In genomic region chr6:40537446-40537845, GRCh38 we compare ENCODE assay signal across 28 cellular contexts. TPM values are rescaled to one million over a fixed set of nuclear protein-coding genes. Genes with fewer than 3 reads are reported as not detected.
DNase-seq lines count a peak whose midpoint lies in the region; ATAC-seq, FAIRE-seq and TF ChIP-seq lines count a peak whose summit lies in the region.
"Had no signal": no experiment of that assay in that cellular context is flagged by ENCODE, and none has a peak within 500 bp of the region (broad histone marks: within the 10 kb centered on the region; RNA-seq: fewer than 3 reads in every experiment).

No MANE protein-coding gene starts in this region.

- H4K91ac ChIP-seq in H1 (replicated peaks; ENCODE audit: insufficient read length, low read length) = no peak overlapping the region

- H3K27ac Mint-ChIP-seq in natural killer cell treated with Interleukin-12 subunit alpha and Interleukin-12 subunit beta and Interleukin-15 and Interleukin-18, amount 100 ng/mL, for 72 hours = no peak overlapping the region
- H3K27ac Mint-ChIP-seq in natural killer cell (no peak overlapping the region), neural progenitor cell (no peak overlapping the region)
- H3K27ac Mint-ChIP-seq: CD14-positive monocyte; CD4-positive, alpha-beta T cell; CD8-positive, alpha-beta memory T cell; GM23338; HFFc6 had no signal

- H3K79me2 ChIP-seq in H1 (ENCODE audit: control insufficient read depth in 1 of 2, insufficient read depth in 2 of 2, low read length in 2 of 2) = no peaks in the 10 kb centered on the region
- no peaks in the 10 kb centered on the region for H3K79me2 ChIP-seq in neural progenitor cell (ENCODE audit: low read depth)

- H3K79me1 ChIP-seq in H1 (ENCODE audit: low read depth, low read length) = no peaks in the 10 kb centered on the region

- no peak overlapping the region for H3K4me3 ChIP-seq in H1 (ENCODE audit: extremely low read depth in 1 of 4, insufficient read depth in 2 of 4, low read depth in 3 of 4, low read length in 4 of 4)
- no peak overlapping the region for H3K4me3 ChIP-seq in neural progenitor cell
- no peak overlapping the region for H3K4me3 ChIP-seq in spleen
- H3K4me3 ChIP-seq: A549; BLaER1 treated with 17β-estradiol and CSF1 and Interleukin-3, amounts not matched to agents 10 nM and 100 nM; GM23338; HAP-1 had no signal

- H4K20me1 ChIP-seq in H1 (replicated peaks in 1 of 2; ENCODE audit: control insufficient read depth in 1 of 2, insufficient read depth in 2 of 2, low read length in 2 of 2) (no peaks in the 10 kb centered on the region), neural progenitor cell (ENCODE audit: low read depth) (no peaks in the 10 kb centered on the region)

- peaks cover 3 to 12% of the 10 kb centered on the region in 2 donors for H3K4me1 Mint-ChIP-seq in natural killer cell treated with Interleukin-12 subunit alpha and Interleukin-12 subunit beta and Interleukin-15 and Interleukin-18, amount 100 ng/mL, for 72 hours (ENCODE audit: low read depth in 2 of 2)
- H3K4me1 Mint-ChIP-seq in natural killer cell = peaks cover 4 to 24% of the 10 kb centered on the region in 2 donors
- peaks cover 8% of the 10 kb centered on the region for H3K4me1 Mint-ChIP-seq in neural progenitor cell
- H3K4me1 Mint-ChIP-seq: CD14-positive monocyte; CD8-positive, alpha-beta memory T cell had no signal

- H2AK5ac ChIP-seq in H1 (ENCODE audit: low read depth, low read length) = no peak overlapping the region

- H2BK15ac ChIP-seq in H1 (ENCODE audit: low read length) = 0 out of 2 replicates have a peak overlapping the region, but pooled peaks have one; percentile 95

- peak overlapping the region; percentile 6; the same call in 1 of the 2 replicates for H2BK12ac ChIP-seq in H1 (ENCODE audit: low read depth, low read length)

- no peaks in the 10 kb centered on the region for H3K27me3 ChIP-seq in H1 (replicated peaks in 1 of 4; ENCODE audit: control insufficient read depth in 3 of 4, extremely low read depth in 1 of 4, insufficient read depth in 3 of 4, low read length in 3 of 4)
- H3K27me3 ChIP-seq in neural progenitor cell = no peaks in the 10 kb centered on the region
- H3K27me3 ChIP-seq in spleen (replicated peaks in 1 of 7) = peaks cover 0 to 4% (median 0%) of the 10 kb centered on the region in 7 donors
- H3K27me3 ChIP-seq: BE2C; BLaER1 treated with 17β-estradiol and CSF1 and Interleukin-3, amounts not matched to agents 10 nM and 100 nM had no signal

- TF ChIP-seq RAD21 in H1 (IDR thresholded peaks at IDR 0.05 in 1 of 2, conservative IDR thresholded peaks at IDR 0.05 in 1 of 2; ENCODE audit: low read depth in 2 of 2, low read length in 2 of 2) = no peak

- 94% methylated on average over 5 of the region's 5 CpGs; no CpG with 5 or more reads in 1 of the 2 experiments for WGBS in H1 (ENCODE audit: extremely low coverage in 1 of 2, insufficient coverage in 1 of 2, insufficient read length in 1 of 2, insufficient replicate concordance in 2 of 2, low coverage in 1 of 2, low lambda C conversion rate in 2 of 2, missing lambda C conversion rate in 1 of 2), 2 experiments
- 64 to 88% (median 78%) methylated on average over 4 to 5 of the region's 5 CpGs for WGBS in spleen, 5 donors

- peaks cover 6 to 17% (median 12%) of the 10 kb centered on the region in 4 experiments; a peak in 6 of 7 replicates for H3K4me1 ChIP-seq in H1 (replicated peaks in 1 of 4; ENCODE audit: control insufficient read depth in 3 of 4, insufficient read depth in 4 of 4, low read length in 3 of 4)
- peaks cover 22% of the 10 kb centered on the region for H3K4me1 ChIP-seq in neural progenitor cell
- H3K4me1 ChIP-seq in spleen = peaks cover 0 to 9% (median 4%) of the 10 kb centered on the region in 6 donors
- H3K4me1 ChIP-seq: A549, HAP-1 had no signal

- TF ChIP-seq CTCF in natural killer cell (IDR thresholded peaks at IDR 0.05) (no peak), H1 (IDR thresholded peaks at IDR 0.05; ENCODE audit: control extremely low read depth in 1 of 3, insufficient read depth in 1 of 3, low read depth in 1 of 3, low read length in 3 of 3) (no peak), neural progenitor cell (IDR thresholded peaks at IDR 0.05) (no peak), spleen (IDR thresholded peaks at IDR 0.05 in 8 of 11, conservative IDR thresholded peaks at IDR 0.05 in 3 of 11) (no peak)

- H3K27ac ChIP-seq in H1 (ENCODE audit: low read depth, low read length) (no peak overlapping the region), neural progenitor cell (no peak overlapping the region), spleen (no peak overlapping the region)
- H3K27ac ChIP-seq: A549; BLaER1 treated with 17β-estradiol and CSF1 and Interleukin-3, amounts not matched to agents 10 nM and 100 nM had no signal

- no peaks in the 10 kb centered on the region for H3F3A ChIP-seq in neural progenitor cell (ENCODE audit: low read depth)

- H3K9me3 Mint-ChIP-seq in natural killer cell treated with Interleukin-12 subunit alpha and Interleukin-12 subunit beta and Interleukin-15 and Interleukin-18, amount 100 ng/mL, for 72 hours = no peaks in the 10 kb centered on the region
- no peaks in the 10 kb centered on the region for H3K9me3 Mint-ChIP-seq in natural killer cell
- H3K9me3 Mint-ChIP-seq in neural progenitor cell = no peaks in the 10 kb centered on the region
- H3K9me3 Mint-ChIP-seq: CD14-positive monocyte; CD4-positive, alpha-beta T cell; CD8-positive, alpha-beta memory T cell; GM23338; HFFc6 had no signal

- H3K14ac ChIP-seq in H1 (ENCODE audit: insufficient read length) = no peak overlapping the region

- no peak for TF ChIP-seq POLR2A in H1 (IDR thresholded peaks at IDR 0.05; ENCODE audit: control extremely low read depth in 1 of 2, low read depth in 2 of 2, low read length in 2 of 2)
- no peak for TF ChIP-seq POLR2A in spleen (IDR thresholded peaks at IDR 0.05)

- no peak overlapping the region; the same call in 1 of the 2 replicates for H4K8ac ChIP-seq in H1 (ENCODE audit: extremely low read depth, insufficient read depth, low read length)

- no peak overlapping the region for H3K4ac ChIP-seq in H1 (replicated peaks; ENCODE audit: insufficient read length, low read depth, low read length)

- H2BK120ac ChIP-seq in H1 (replicated peaks; ENCODE audit: low read depth, low read length) = no peak overlapping the region

- H3K9me3 ChIP-seq in H1 (ENCODE audit: insufficient read depth in 2 of 2, low read depth in 1 of 2, low read length in 1 of 2) = no peaks in the 10 kb centered on the region
- no peaks in the 10 kb centered on the region for H3K9me3 ChIP-seq in neural progenitor cell (ENCODE audit: low read depth)
- H3K9me3 ChIP-seq in spleen = no peaks in the 10 kb centered on the region
- H3K9me3 ChIP-seq: A549; BE2C; BLaER1 treated with 17β-estradiol and CSF1 and Interleukin-3, amounts not matched to agents 10 nM and 100 nM; HAP-1 had no signal

- H2AFZ ChIP-seq in H1 (ENCODE audit: low read length) (no peak overlapping the region), neural progenitor cell (replicated peaks) (peak overlapping the region; percentile 61)
- H2AFZ ChIP-seq: GM23338 had no signal

- ATAC-seq in natural killer cell treated with Interleukin-12 subunit alpha and Interleukin-12 subunit beta and Interleukin-15 and Interleukin-18, amount 100 ng/mL, for 72 hours = no peak
- no peak for ATAC-seq in natural killer cell
- ATAC-seq: A549, GM23338 had no signal

- no peak for TF ChIP-seq EP300 in H1 (IDR thresholded peaks at IDR 0.05; ENCODE audit: borderline replicate concordance in 1 of 2, low read depth in 2 of 2, low read length in 2 of 2)

- H3K18ac ChIP-seq in H1 (ENCODE audit: extremely low read depth, low read length) = no peak overlapping the region

- no peak overlapping the region for H2BK5ac ChIP-seq in H1 (ENCODE audit: low read depth, low read length)

- H3K9ac ChIP-seq in H1 (replicated peaks in 1 of 4; ENCODE audit: extremely low read depth in 1 of 4, low read depth in 3 of 4, low read length in 3 of 4) = no peak overlapping the region
- no peak overlapping the region for H3K9ac ChIP-seq in neural progenitor cell
- H3K9ac ChIP-seq: BLaER1 treated with 17β-estradiol and CSF1 and Interleukin-3, amounts not matched to agents 10 nM and 100 nM had no signal

- H3K23me2 ChIP-seq in H1 (ENCODE audit: low read depth, low read length) = no peaks in the 10 kb centered on the region

- intact Hi-C loops in natural killer cell (cut with micrococcal nuclease) (no loop called here), spleen (cut with DNase I; ENCODE audit: low total_unique reads) (no loop called here)

- 0 out of 2 replicates have a peak overlapping the region, but pooled peaks have one; percentile 69 for H2BK20ac ChIP-seq in H1 (ENCODE audit: low read length)

- no peak overlapping the region for H3K56ac ChIP-seq in H1 (replicated peaks; ENCODE audit: insufficient read length, low read depth, low read length)

- peaks cover 0 to 7% of the 10 kb centered on the region in 2 donors for H3K27me3 Mint-ChIP-seq in natural killer cell treated with Interleukin-12 subunit alpha and Interleukin-12 subunit beta and Interleukin-15 and Interleukin-18, amount 100 ng/mL, for 72 hours
- H3K27me3 Mint-ChIP-seq in natural killer cell (ENCODE audit: low read depth in 2 of 2) = peaks cover 0 to 2% of the 10 kb centered on the region in 2 donors
- peaks cover 6% of the 10 kb centered on the region for H3K27me3 Mint-ChIP-seq in neural progenitor cell (ENCODE audit: insufficient read depth, low read depth)
- H3K27me3 Mint-ChIP-seq: CD4-positive, alpha-beta T cell had no signal

- H3K4me3 Mint-ChIP-seq in natural killer cell treated with Interleukin-12 subunit alpha and Interleukin-12 subunit beta and Interleukin-15 and Interleukin-18, amount 100 ng/mL, for 72 hours = no peak overlapping the region
- no peak overlapping the region for H3K4me3 Mint-ChIP-seq in natural killer cell
- no peak overlapping the region for H3K4me3 Mint-ChIP-seq in neural progenitor cell
- H3K4me3 Mint-ChIP-seq: CD14-positive monocyte; CD4-positive, alpha-beta T cell; CD8-positive, alpha-beta memory T cell; GM23338; HFFc6 had no signal

- CTCF ChIA-PET in H1 (lab: Charles Lee; ENCODE audit: partially characterized antibody) = interaction anchor here (0.8 to 8.6 kb wide), 18 partner anchors 10 to 213 kb away, joined by 3 to 100 read pairs (median 8); partner anchors contain the start of gene LRFN2

- FAIRE-seq in H1 (lab: Jason Lieb, UNC) = no peak
- FAIRE-seq: A549, D721Med, GM12891, GM18507, H54 had no signal

- H3K36me3 ChIP-seq in H1 (ENCODE audit: control insufficient read depth in 2 of 4, insufficient read depth in 4 of 4, low read length in 3 of 4) (no peaks in the 10 kb centered on the region), neural progenitor cell (no peaks in the 10 kb centered on the region), spleen (no peaks in the 10 kb centered on the region)
- H3K36me3 ChIP-seq: BE2C; BLaER1 treated with 17β-estradiol and CSF1 and Interleukin-3, amounts not matched to agents 10 nM and 100 nM; HAP-1 had no signal

- no peak overlapping the region for H3K4me2 ChIP-seq in H1 (ENCODE audit: insufficient read depth in 1 of 2, low read depth in 2 of 2, low read length in 2 of 2)
- no peak overlapping the region for H3K4me2 ChIP-seq in neural progenitor cell
- H3K4me2 ChIP-seq: A549; BLaER1 treated with 17β-estradiol and CSF1 and Interleukin-3, amounts not matched to agents 10 nM and 100 nM; GM23338 had no signal

- POLR2A ChIA-PET in H1 (lab: Charles Lee; ENCODE audit: partially characterized antibody) = interaction anchor here (2.3 kb wide), 1 partner anchor 8 kb away, joined by 7 read pairs; no protein-coding TSS in a partner anchor

- no peak overlapping the region for H3K23ac ChIP-seq in H1 (ENCODE audit: insufficient read length)

- no peaks in the 10 kb centered on the region for H3K36me3 Mint-ChIP-seq in natural killer cell treated with Interleukin-12 subunit alpha and Interleukin-12 subunit beta and Interleukin-15 and Interleukin-18, amount 100 ng/mL, for 72 hours
- H3K36me3 Mint-ChIP-seq in natural killer cell (no peaks in the 10 kb centered on the region), neural progenitor cell (no peaks in the 10 kb centered on the region)
- H3K36me3 Mint-ChIP-seq: CD14-positive monocyte had no signal

- no peak overlapping the region for H4K5ac ChIP-seq in H1 (ENCODE audit: insufficient read length, low read depth, low read length)

- DNase-seq in natural killer cell treated with Interleukin-12 subunit alpha and Interleukin-12 subunit beta and Interleukin-15 and Interleukin-18, amount 100 ng/mL, for 72 hours (ENCODE audit: low spot score) = peak; percentile 15
- DNase-seq in natural killer cell = no peak
- DNase-seq in H1 (ENCODE audit: low read depth in 1 of 2, low spot score in 2 of 2) = no peak
- no peak for DNase-seq in neural progenitor cell (ENCODE audit: low spot score)
- peak; percentile 52 for DNase-seq in spleen
- DNase-seq in activated CD4-positive, CD25-positive, alpha-beta regulatory T cell treated with anti-CD3 and anti-CD28 coated beads, Interleukin-2, amount 50 U/mL, for 72 hours = no peak
- DNase-seq in NCI-H446 (lab: John Stamatoyannopoulos, UW) = no peak
- DNase-seq in T-helper 1 cell = no peak
- DNase-seq: 8988T; ACHN; AML-193; BE2C; CD4-positive, alpha-beta T cell; CD8-positive, alpha-beta memory T cell; DMS53; DMS79 treated with DMSO at 0.1 percent for 48 hours; GF-D8; HFFc6 had no signal

RNA-seq across cellular contexts. Expression of gene LRFN2, which starts 49.7 kb away (rescaled TPM):
- total RNA-seq in natural killer cell treated with Interleukin-12 subunit alpha and Interleukin-12 subunit beta and Interleukin-15 and Interleukin-18, amount 100 ng/mL, for 72 hours = under 1 TPM; 0.29 to 0.50 TPM
- total RNA-seq in natural killer cell (1 to 10 TPM; 3.0 to 3.6 (median 3.5) TPM), neural progenitor cell (ENCODE audit: low replicate concordance) (0.40 TPM in 1 of 2 replicates, not detected in the other), spleen (1 to 10 TPM in 6 of 7 donors, under 1 TPM in 1; 0.70 to 6.0 (median 2.3) TPM)
- total RNA-seq in H1 (2021; fragmentation: NEBNext Ultra II Directional; extraction: Animal tissue kit (Norgen Biotek cat#: 25700)) = 2.3 TPM in 2 replicates
- polyA plus RNA-seq in H1 (2011; rRNA removed) (2.3 and 2.9 TPM in 2 replicates), spleen (under 1 TPM; 0.05 to 0.48 (median 0.07) TPM)
- polyA plus RNA-seq in H1 (2011; cell fraction: cytosol; rRNA removed) = 2.1 TPM
- 5.0 TPM for polyA plus RNA-seq in H1 (2011; cell fraction: nucleus; rRNA removed)
- 0.64 to 1.5 TPM (median 1.2 TPM) in 4 replicates for polyA plus RNA-seq in H1 (2012, experiment 1 of 2)
- 0.75 TPM for polyA plus RNA-seq in H1 (2012, experiment 2 of 2)
- 2.1 TPM for polyA plus RNA-seq in H1 (2013, experiment 1 of 2)
- polyA plus RNA-seq in H1 (2013, experiment 2 of 2) = 2.3 TPM
- 3.2 and 3.8 TPM in 2 replicates for polyA minus RNA-seq in H1 (2011; rRNA and poly(A)+ RNA removed)
- polyA minus RNA-seq in H1 (2011; cell fraction: cytosol; rRNA and poly(A)+ RNA removed) = 2.9 TPM
- polyA minus RNA-seq in H1 (2011; cell fraction: nucleus; rRNA and poly(A)+ RNA removed) = 6.2 TPM
- total RNA-seq: CD4-positive, alpha-beta T cell; CD8-positive, alpha-beta memory T cell; G401; HFFc6 had no signal
- polyA plus RNA-seq: A549, CD14-positive monocyte had no signal

Comparison
In these comparisons a context has a peak if more than half of its experiments do, and no peak if none do; other contexts are left out.
1. DNase-seq: peak in natural killer cell treated with Interleukin-12 subunit alpha and Interleukin-12 subunit beta and Interleukin-15 and Interleukin-18, amount 100 ng/mL, for 72 hours (single experiment) and spleen (single experiment); none in natural killer cell (single experiment), H1 (0 of 2), neural progenitor cell (single experiment), activated CD4-positive, CD25-positive, alpha-beta regulatory T cell treated with anti-CD3 and anti-CD28 coated beads, Interleukin-2, amount 50 U/mL, for 72 hours (single experiment), NCI-H446 (0 of 2) and T-helper 1 cell (0 of 5).